Comparison of ENCODE assay signal across 8 cellular contexts in the genomic region with DNA sequence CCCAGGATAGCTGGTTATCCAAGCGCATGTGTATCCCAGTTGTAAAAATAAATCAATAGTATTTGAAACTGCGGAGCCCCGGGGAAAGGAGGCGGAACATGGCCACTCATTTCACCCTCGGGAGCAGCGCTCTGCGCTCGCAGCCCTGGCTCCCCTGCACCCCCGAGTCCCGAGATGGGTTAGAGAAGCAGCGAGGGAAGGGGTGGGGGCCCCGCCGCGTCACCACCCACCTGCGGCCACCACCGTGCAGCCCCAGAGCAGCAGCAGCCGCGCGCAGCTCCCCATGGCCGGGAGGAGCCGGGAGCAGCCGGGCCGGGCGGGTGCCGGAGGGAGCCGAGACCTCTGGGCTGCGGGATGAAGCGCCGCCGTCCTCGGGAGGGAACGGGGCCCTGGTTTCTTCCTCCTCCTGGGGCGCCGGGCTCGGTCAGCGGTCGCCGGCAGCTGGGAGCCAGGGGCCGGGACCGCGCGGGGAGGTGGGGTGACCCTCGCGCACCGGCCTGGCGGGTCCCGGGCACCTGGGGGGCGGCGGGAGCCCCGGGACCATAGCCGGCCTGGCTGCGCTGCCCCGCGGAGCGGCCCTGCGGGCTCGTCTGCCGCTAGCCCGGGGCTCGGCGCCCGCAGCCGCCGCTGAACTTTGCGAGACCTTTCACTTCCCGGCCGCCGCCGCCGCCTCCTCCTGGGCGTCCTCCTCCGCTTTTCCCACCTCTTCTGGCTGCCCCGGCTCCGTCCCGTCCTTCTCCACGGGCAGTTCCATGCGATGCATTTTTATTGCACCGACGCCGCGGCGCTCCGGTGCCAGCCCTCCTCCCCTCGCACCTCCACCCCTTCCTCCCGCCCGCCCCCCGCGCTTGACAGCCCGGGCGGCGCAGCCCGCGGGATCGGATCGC. TPM values are rescaled to one million over a fixed set of nuclear protein-coding genes. Genes with fewer than 3 reads are reported as not detected.
DNase-seq lines count a peak whose midpoint lies in the region; ATAC-seq and TF ChIP-seq lines count a peak whose summit lies in the region.

A gene (minus strand): TSS at position 740 of the 887 bp plus-strand sequence. CDS start 455 bp downstream, at position 285.

- peaks cover 0 to 1% (median 0%) of the 10 kb centered on the region in 7 donors for H3K9me3 Mint-ChIP-seq in CD4-positive, CD25-positive, alpha-beta regulatory T cell

- no peaks in the 10 kb centered on the region for H4K20me1 ChIP-seq in OCI-LY3 (ENCODE audit: insufficient read depth, low read length)

- TF ChIP-seq POLR2A in gastrocnemius medialis (IDR thresholded peaks at IDR 0.05) = peak in 1 of 2 donors; percentile 20

- peak within 1 kb of the TSS; percentile 28 to 83 (median 77) for H3K4me3 Mint-ChIP-seq in CD4-positive, CD25-positive, alpha-beta regulatory T cell

- peak in 1 of 2 donors; percentile 20 for ATAC-seq in CD4-positive, CD25-positive, alpha-beta regulatory T cell (ENCODE audit: low read depth in 2 of 2)
- ATAC-seq in GM21576 (IDR thresholded peaks at IDR 0.05; ENCODE audit: unreplicated experiment) (peak; percentile 74), gastrocnemius medialis (peak; percentile 33 to 42), HG03342 (IDR thresholded peaks at IDR 0.05; ENCODE audit: unreplicated experiment) (no peak)

- no peaks in the 10 kb centered on the region for H3K36me3 ChIP-seq in CD4-positive, CD25-positive, alpha-beta regulatory T cell (ENCODE audit: control insufficient read depth, insufficient read depth, low read length)
- no peaks in the 10 kb centered on the region for H3K36me3 ChIP-seq in OCI-LY3 (replicated peaks; ENCODE audit: low read depth, low read length)
- no peaks in the 10 kb centered on the region for H3K36me3 ChIP-seq in iPS DF 6.9 (ENCODE audit: control insufficient read depth, insufficient read depth, low read length)
- H3K36me3 ChIP-seq in gastrocnemius medialis = no peaks in the 10 kb centered on the region

- H3K4me2 ChIP-seq in OCI-LY3 (ENCODE audit: low read length) = peak within 1 kb of the TSS; percentile 92

- H3K4me1 Mint-ChIP-seq in CD4-positive, CD25-positive, alpha-beta regulatory T cell = peaks cover 0 to 13% (median 7%) of the 10 kb centered on the region in 4 donors

- H3K4me1 ChIP-seq in CD4-positive, CD25-positive, alpha-beta regulatory T cell (ENCODE audit: control insufficient read depth, insufficient read depth, low read length, poor library complexity, severe bottlenecking) = peaks cover 18% of the 10 kb centered on the region
- H3K4me1 ChIP-seq in OCI-LY3 (ENCODE audit: low read length) (no peaks in the 10 kb centered on the region), iPS DF 6.9 (ENCODE audit: control insufficient read depth, insufficient read depth, low read length) (no peaks in the 10 kb centered on the region), gastrocnemius medialis (peaks cover 4 to 14% of the 10 kb centered on the region in 2 donors)

- H3K4me3 ChIP-seq in CD4-positive, CD25-positive, alpha-beta regulatory T cell (ENCODE audit: low read depth, low read length) = no peak within 1 kb of the TSS
- H3K4me3 ChIP-seq in OCI-LY3 (ENCODE audit: low read length) (peak within 1 kb of the TSS; percentile 81), iPS DF 6.9 (ENCODE audit: low read length) (peak within 1 kb of the TSS; percentile 58), gastrocnemius medialis (peak within 1 kb of the TSS; percentile 65 to 75 (median 67))

- H3K9ac ChIP-seq in OCI-LY3 (ENCODE audit: low read length) = peak within 1 kb of the TSS; percentile 46

- peaks cover 40% of the 10 kb centered on the region for H3K27me3 ChIP-seq in CD4-positive, CD25-positive, alpha-beta regulatory T cell (ENCODE audit: control insufficient read depth, insufficient read depth, low read length)
- H3K27me3 ChIP-seq in OCI-LY3 (ENCODE audit: low read depth, low read length) (peaks cover 41% of the 10 kb centered on the region), iPS DF 6.9 (ENCODE audit: control insufficient read depth, insufficient read depth, low read length) (peaks cover 25% of the 10 kb centered on the region), gastrocnemius medialis (peaks cover 0 to 27% (median 8%) of the 10 kb centered on the region in 3 donors)

- peak within 1 kb of the TSS; percentile 78; the same call in 1 of the 2 replicates for H2AFZ ChIP-seq in OCI-LY3 (ENCODE audit: low read depth, low read length)

- H3K36me3 Mint-ChIP-seq in CD4-positive, CD25-positive, alpha-beta regulatory T cell = no peaks in the 10 kb centered on the region

- WGBS in iPS DF 6.9 (ENCODE audit: insufficient coverage, insufficient read length) = no CpG with 5 or more reads among the region's 95 CpGs

- H3K27ac Mint-ChIP-seq in CD4-positive, CD25-positive, alpha-beta regulatory T cell = no peak within 1 kb of the TSS

- H3K9me3 ChIP-seq in CD4-positive, CD25-positive, alpha-beta regulatory T cell (ENCODE audit: control insufficient read depth in 2 of 2, low read length in 2 of 2) = no peaks in the 10 kb centered on the region
- H3K9me3 ChIP-seq in OCI-LY3 (ENCODE audit: insufficient read depth, low read length) (no peaks in the 10 kb centered on the region), iPS DF 6.9 (ENCODE audit: control insufficient read depth, insufficient read depth, low read length) (no peaks in the 10 kb centered on the region), gastrocnemius medialis (no peaks in the 10 kb centered on the region)

- no peak within 1 kb of the TSS for H3K27ac ChIP-seq in CD4-positive, CD25-positive, alpha-beta regulatory T cell (ENCODE audit: insufficient read depth, low read length, poor library complexity, severe bottlenecking)
- H3K27ac ChIP-seq in OCI-LY3 (ENCODE audit: low read length) (no peak within 1 kb of the TSS), iPS DF 6.9 (ENCODE audit: low read length) (no peak within 1 kb of the TSS), gastrocnemius medialis (peak within 1 kb of the TSS; percentile 71 to 76 (median 74))

- intact Hi-C loops in gastrocnemius medialis (cut with DNase I; ENCODE audit: low total_unique reads) = no loop called here

- TF ChIP-seq CTCF in OCI-LY3 (IDR thresholded peaks at IDR 0.05; ENCODE audit: low read depth, low read length) (no peak), gastrocnemius medialis (IDR thresholded peaks at IDR 0.05 in 4 of 5, conservative IDR thresholded peaks at IDR 0.05 in 1 of 5) (no peak)

- in situ Hi-C loops in gastrocnemius medialis (cut with MboI; ENCODE audit: low sequenced_read_pairs in 4 of 4) = no loop called here

- DNase-seq in CD4-positive, CD25-positive, alpha-beta regulatory T cell = no peak
- DNase-seq in astrocyte of the hippocampus (ENCODE audit: low read depth, low spot score) = peak; percentile 74
- DNase-seq in iPS DF 6.9 (ENCODE audit: low read depth, low spot score) = no peak
- no peak for DNase-seq in gastrocnemius medialis
- DNase-seq in NCI-H187 treated with DMSO at 0.1 percent for 48 hours (lab: John Stamatoyannopoulos, UW) = no peak

- no peaks in the 10 kb centered on the region for H3K79me2 ChIP-seq in OCI-LY3 (ENCODE audit: low read length)

- peaks cover 87% of the 10 kb centered on the region for H3K27me3 Mint-ChIP-seq in CD4-positive, CD25-positive, alpha-beta regulatory T cell

RNA-seq across cellular contexts. Expression of the gene that starts here (rescaled TPM):
- not detected for total RNA-seq in CD4-positive, CD25-positive, alpha-beta regulatory T cell
- under 1 TPM in 1 of 4 donors, not detected in 3; 0.16 TPM for polyA plus RNA-seq in CD4-positive, CD25-positive, alpha-beta regulatory T cell
- total RNA-seq in gastrocnemius medialis = 1 to 10 TPM; 4.0 to 10.0 (median 5.7) TPM

Comparison
In these comparisons a context has a peak if more than half of its experiments do, and no peak if none do; other contexts are left out.
1. H3K27ac ChIP-seq: peak in gastrocnemius medialis (4 of 4); none in CD4-positive, CD25-positive, alpha-beta regulatory T cell (single experiment), OCI-LY3 (single experiment) and iPS DF 6.9 (single experiment).